Comparison of ENCODE assay signal across 1 cellular context in genomic region chr20:20014659-20015058, GRCh38.
TF ChIP-seq lines count a peak whose summit lies in the region.

No MANE protein-coding gene starts in this region.

TF ChIP-seq in GM23338, 12 proteins besides CTCF, POLR2A, EP300 and RAD21:
- no peak for TF ChIP-seq ZNF114 (CRISPR knock-in tag; IDR thresholded peaks at IDR 0.05)
